34 cellular contexts compared by ENCODE assay signal in the genomic region with DNA sequence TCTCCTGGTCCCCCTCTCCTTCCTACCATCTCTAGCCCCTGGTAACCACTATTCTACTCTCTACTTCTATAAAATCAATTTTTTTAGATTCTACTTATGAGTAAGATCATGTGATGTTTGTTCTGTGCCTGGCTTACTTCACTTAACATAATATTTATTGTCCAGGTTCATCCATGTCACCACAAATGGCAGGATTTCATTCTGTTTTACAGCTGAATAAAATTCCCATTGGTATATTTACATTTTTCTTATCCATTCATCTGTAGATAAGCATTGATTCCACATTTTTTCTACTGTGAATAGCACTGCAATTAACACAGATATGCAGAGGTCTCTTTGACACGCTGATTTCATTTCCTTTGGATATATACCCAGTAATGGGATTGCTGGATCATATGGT. TPM values are rescaled to one million over a fixed set of nuclear protein-coding genes. Genes with fewer than 3 reads are reported as not detected.
"Had no signal": no experiment of that assay in that cellular context is flagged by ENCODE, and none has a peak within 500 bp of the region (broad histone marks: within the 10 kb centered on the region; RNA-seq: fewer than 3 reads in every experiment).

No MANE protein-coding gene starts in this region.

- H3K4me1 ChIP-seq: breast epithelium, right lobe of liver had no signal

- H3K27ac Mint-ChIP-seq: activated CD4-positive, alpha-beta memory T cell treated with anti-CD3 and anti-CD28 coated beads for 36 hours; activated CD4-positive, alpha-beta T cell treated with anti-CD3 and anti-CD28 coated beads, Interleukin-2, amount 10 ng/mL, durations not matched to agents 24 days and 14 days; activated T-cell treated with anti-CD3 and anti-CD28 coated beads, Interleukin-2, amount 50 U/mL, for 24 hours; activated T-helper 2 cell treated with anti-CD3 and anti-CD28 coated beads, Interferon-gamma antibody, Interleukin-2, Interleukin-4, amounts not matched to agents 10 μg/mL and 5 μg/mL and 100 μg/mL, durations not matched to agents 14 hours and 24 hours and 36 hours; nephron progenitor cell; progenitor cell of endocrine pancreas; stimulated activated naive CD8-positive, alpha-beta T cell treated with anti-CD3 and anti-CD28 coated beads, Interleukin-15, Interleukin-2, amounts not matched to agents 100 ng/mL and 50 ng/mL, for 24 hours had no signal

- H3K27ac ChIP-seq: breast epithelium, gastroesophageal sphincter, hepatocyte, neutrophil, ovary, right lobe of liver, WERI-Rb-1 had no signal

- H3K9me3 Mint-ChIP-seq: activated CD4-positive, alpha-beta memory T cell treated with anti-CD3 and anti-CD28 coated beads for 36 hours; activated CD4-positive, alpha-beta T cell treated with anti-CD3 and anti-CD28 coated beads, Interleukin-2, amount 10 ng/mL, durations not matched to agents 24 days and 14 days; activated naive CD4-positive, alpha-beta T cell treated with anti-CD3 and anti-CD28 coated beads, Interleukin-2, amount 50 U/mL, for 72 hours; activated T-cell treated with anti-CD3 and anti-CD28 coated beads, Interleukin-2, amount 50 U/mL, for 24 hours; activated T-helper 2 cell treated with anti-CD3 and anti-CD28 coated beads, Interferon-gamma antibody, Interleukin-2, Interleukin-4, amounts not matched to agents 10 μg/mL and 5 μg/mL and 100 μg/mL, durations not matched to agents 14 hours and 24 hours and 36 hours; central memory CD8-positive, alpha-beta T cell; naive B cell; nephron progenitor cell; stimulated activated effector memory CD8-positive, alpha-beta T cell treated with anti-CD3 and anti-CD28 coated beads, Interleukin-12 subunit alpha, Interleukin-12 subunit beta, amount 100 ng/mL, for 72 hours; stimulated activated naive CD8-positive, alpha-beta T cell treated with anti-CD3 and anti-CD28 coated beads, Interleukin-15, Interleukin-2, amounts not matched to agents 100 ng/mL and 50 ng/mL, for 24 hours had no signal

- H3K36me3 Mint-ChIP-seq: activated naive CD4-positive, alpha-beta T cell treated with anti-CD3 and anti-CD28 coated beads, Interleukin-2, amount 50 U/mL, for 72 hours had no signal

- H3K4me3 ChIP-seq: breast epithelium, gastroesophageal sphincter, hepatocyte, ovary, right lobe of liver had no signal

- H3K9me3 ChIP-seq: breast epithelium, gastroesophageal sphincter, neutrophil, ovary, right lobe of liver had no signal

- DNase-seq: activated CD4-positive, alpha-beta memory T cell treated with anti-CD3 and anti-CD28 coated beads for 36 hours; activated CD4-positive, alpha-beta T cell treated with anti-CD3 and anti-CD28 coated beads, Interleukin-2, amount 10 ng/mL, durations not matched to agents 24 days and 14 days; activated CD8-positive, alpha-beta memory T cell treated with anti-CD3 and anti-CD28 coated beads, Interleukin-2, amount 50 U/mL, for 4 hours; activated T-cell treated with anti-CD3 and anti-CD28 coated beads, Interleukin-2, amount 50 U/mL, for 24 hours; effector CD8-positive, alpha-beta T cell; erythroblast; islet precursor cell; left ventricle myocardium superior; naive B cell; nephron progenitor cell; ovary; right lobe of liver; stimulated activated CD4-positive, alpha-beta T cell treated with anti-CD3 and anti-CD28 coated beads, Interleukin-12 subunit alpha, Interleukin-12 subunit beta, amount 100 ng/mL, for 4 hours; stimulated activated CD4-positive, alpha-beta T cell treated with anti-CD3 and anti-CD28 coated beads, Interleukin-4, amount 100 ng/mL, for 1 hour; WERI-Rb-1 had no signal

- H3K27me3 Mint-ChIP-seq: activated CD4-positive, alpha-beta memory T cell treated with anti-CD3 and anti-CD28 coated beads for 36 hours; activated CD4-positive, alpha-beta T cell treated with anti-CD3 and anti-CD28 coated beads, Interleukin-2, amount 10 ng/mL, durations not matched to agents 24 days and 14 days; activated T-cell treated with anti-CD3 and anti-CD28 coated beads, Interleukin-2, amount 50 U/mL, for 24 hours; central memory CD8-positive, alpha-beta T cell; naive B cell; progenitor cell of endocrine pancreas; stimulated activated naive CD8-positive, alpha-beta T cell treated with anti-CD3 and anti-CD28 coated beads, Interleukin-15, Interleukin-2, amounts not matched to agents 100 ng/mL and 50 ng/mL, for 24 hours had no signal

- H3K4me3 Mint-ChIP-seq: activated CD4-positive, alpha-beta memory T cell treated with anti-CD3 and anti-CD28 coated beads for 36 hours; activated CD4-positive, alpha-beta T cell treated with anti-CD3 and anti-CD28 coated beads, Interleukin-2, amount 10 ng/mL, durations not matched to agents 24 days and 14 days; activated T-cell treated with anti-CD3 and anti-CD28 coated beads, Interleukin-2, amount 50 U/mL, for 24 hours; central memory CD8-positive, alpha-beta T cell; naive B cell; nephron progenitor cell; stimulated activated effector memory CD8-positive, alpha-beta T cell treated with anti-CD3 and anti-CD28 coated beads, Interleukin-12 subunit alpha, Interleukin-12 subunit beta, amount 100 ng/mL, for 72 hours; stimulated activated naive CD8-positive, alpha-beta T cell treated with anti-CD3 and anti-CD28 coated beads, Interleukin-15, Interleukin-2, amounts not matched to agents 100 ng/mL and 50 ng/mL, for 24 hours had no signal

- H3K27me3 ChIP-seq: breast epithelium, gastroesophageal sphincter, hepatocyte, neutrophil, ovary, right lobe of liver had no signal

- H3K36me3 ChIP-seq: breast epithelium, neutrophil, ovary, right lobe of liver had no signal

RNA-seq across cellular contexts. Expression of a gene that starts 58.6 kb away (rescaled TPM):
- total RNA-seq: activated CD4-positive, alpha-beta memory T cell treated with anti-CD3 and anti-CD28 coated beads for 36 hours; activated CD4-positive, alpha-beta T cell treated with anti-CD3 and anti-CD28 coated beads, Interleukin-2, amount 10 ng/mL, durations not matched to agents 24 days and 14 days; activated CD8-positive, alpha-beta memory T cell treated with anti-CD3 and anti-CD28 coated beads for 36 hours; activated naive CD4-positive, alpha-beta T cell treated with anti-CD3 and anti-CD28 coated beads, Interleukin-2, amount 50 U/mL, for 72 hours; activated T-helper 2 cell treated with anti-CD3 and anti-CD28 coated beads, Interferon-gamma antibody, Interleukin-2, Interleukin-4, amounts not matched to agents 10 μg/mL and 5 μg/mL and 100 μg/mL, durations not matched to agents 14 hours and 24 hours and 36 hours; breast epithelium; dermis microvascular lymphatic vessel endothelial cell; gastroesophageal sphincter; hepatocyte; left ventricle myocardium superior; lung microvascular endothelial cell; ovary; progenitor cell of endocrine pancreas; renal cortical epithelial cell; right lobe of liver; skeletal muscle tissue; subcutaneous adipose tissue; T-helper 1 cell treated with Interleukin-12 subunit alpha and Interleukin-12 subunit beta and Interleukin-4 antibody, amounts not matched to agents 30 ng/mL and 1 ng/mL, for 36 hours; ureter had no signal
- polyA plus RNA-seq: ovary, thymus had no signal
